Comparison of ENCODE assay signal across 1 cellular context in the genomic region with DNA sequence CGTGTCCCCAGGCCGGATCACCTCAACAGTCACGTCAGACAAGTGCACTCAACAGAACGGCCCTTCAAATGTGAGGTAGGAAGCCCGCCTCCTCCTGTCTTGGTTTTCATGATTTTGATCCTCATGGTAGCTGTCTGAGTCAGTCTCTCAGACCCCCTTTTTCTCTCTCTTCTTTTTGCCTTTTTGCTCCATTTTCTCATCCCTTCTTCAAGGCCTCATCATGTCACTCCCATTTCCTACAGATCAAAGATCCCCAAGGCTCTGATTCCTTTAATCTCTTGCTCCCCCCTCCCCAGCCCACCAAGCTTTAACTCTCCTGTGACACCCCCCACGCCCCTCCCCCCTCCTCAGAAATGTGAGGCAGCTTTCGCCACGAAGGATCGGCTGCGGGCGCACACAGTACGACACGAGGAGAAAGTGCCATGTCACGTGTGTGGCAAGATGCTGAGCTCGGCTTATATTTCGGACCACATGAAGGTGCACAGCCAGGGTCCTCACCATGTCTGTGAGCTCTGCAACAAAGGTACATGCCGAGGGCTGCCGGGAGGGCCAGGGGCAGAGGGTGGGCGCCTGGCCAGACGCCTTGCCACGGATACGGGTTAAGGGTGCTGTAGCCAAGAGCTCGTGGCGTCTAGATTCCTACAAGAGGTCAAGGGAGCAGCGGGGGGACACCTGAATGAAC.
TF ChIP-seq lines count a peak whose summit lies in the region.

No MANE protein-coding gene starts in this region.

TF ChIP-seq in K562, 482 proteins besides CTCF, POLR2A, EP300 and RAD21 (continues in another document):
- no peak for TF ChIP-seq EHMT2 (IDR thresholded peaks at IDR 0.05)
- TF ChIP-seq, protein P1, sequence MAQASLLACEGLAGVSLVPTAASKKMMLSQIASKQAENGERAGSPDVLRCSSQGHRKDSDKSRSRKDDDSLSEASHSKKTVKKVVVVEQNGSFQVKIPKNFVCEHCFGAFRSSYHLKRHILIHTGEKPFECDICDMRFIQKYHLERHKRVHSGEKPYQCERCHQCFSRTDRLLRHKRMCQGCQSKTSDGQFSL (CRISPR knock-in tag; IDR thresholded peaks at IDR 0.05): 0 out of 2 replicates have a peak, but pooled peaks have one; percentile 16
- TF ChIP-seq, protein P1 (tag; IDR thresholded peaks at IDR 0.05): no peak
- TF ChIP-seq RBM15 (IDR thresholded peaks at IDR 0.05; ENCODE audit: insufficient read depth, low read length): no peak
- no peak for TF ChIP-seq NCOA2 (IDR thresholded peaks at IDR 0.05; ENCODE audit: partially characterized antibody in 2 of 2)
- TF ChIP-seq HDAC8 (tag; IDR thresholded peaks at IDR 0.05): no peak
- TF ChIP-seq, protein P2, sequence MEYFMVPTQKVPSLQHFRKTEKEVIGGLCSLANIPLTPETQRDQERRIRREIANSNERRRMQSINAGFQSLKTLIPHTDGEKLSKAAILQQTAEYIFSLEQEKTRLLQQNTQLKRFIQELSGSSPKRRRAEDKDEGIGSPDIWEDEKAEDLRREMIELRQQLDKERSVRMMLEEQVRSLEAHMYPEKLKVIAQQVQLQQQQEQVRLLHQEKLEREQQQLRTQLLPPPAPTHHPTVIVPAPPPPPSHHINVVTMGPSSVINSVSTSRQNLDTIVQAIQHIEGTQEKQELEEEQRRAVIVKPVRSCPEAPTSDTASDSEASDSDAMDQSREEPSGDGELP (CRISPR knock-in tag; IDR thresholded peaks at IDR 0.05; ENCODE audit: borderline replicate concordance): no peak
- no peak for TF ChIP-seq NFRKB (IDR thresholded peaks at IDR 0.05; ENCODE audit: low read depth)
- no peak for TF ChIP-seq ZNF696 (CRISPR knock-in tag; conservative IDR thresholded peaks at IDR 0.05)
- TF ChIP-seq MCM2 (IDR thresholded peaks at IDR 0.05; ENCODE audit: low read depth): no peak
- TF ChIP-seq, protein P3, sequence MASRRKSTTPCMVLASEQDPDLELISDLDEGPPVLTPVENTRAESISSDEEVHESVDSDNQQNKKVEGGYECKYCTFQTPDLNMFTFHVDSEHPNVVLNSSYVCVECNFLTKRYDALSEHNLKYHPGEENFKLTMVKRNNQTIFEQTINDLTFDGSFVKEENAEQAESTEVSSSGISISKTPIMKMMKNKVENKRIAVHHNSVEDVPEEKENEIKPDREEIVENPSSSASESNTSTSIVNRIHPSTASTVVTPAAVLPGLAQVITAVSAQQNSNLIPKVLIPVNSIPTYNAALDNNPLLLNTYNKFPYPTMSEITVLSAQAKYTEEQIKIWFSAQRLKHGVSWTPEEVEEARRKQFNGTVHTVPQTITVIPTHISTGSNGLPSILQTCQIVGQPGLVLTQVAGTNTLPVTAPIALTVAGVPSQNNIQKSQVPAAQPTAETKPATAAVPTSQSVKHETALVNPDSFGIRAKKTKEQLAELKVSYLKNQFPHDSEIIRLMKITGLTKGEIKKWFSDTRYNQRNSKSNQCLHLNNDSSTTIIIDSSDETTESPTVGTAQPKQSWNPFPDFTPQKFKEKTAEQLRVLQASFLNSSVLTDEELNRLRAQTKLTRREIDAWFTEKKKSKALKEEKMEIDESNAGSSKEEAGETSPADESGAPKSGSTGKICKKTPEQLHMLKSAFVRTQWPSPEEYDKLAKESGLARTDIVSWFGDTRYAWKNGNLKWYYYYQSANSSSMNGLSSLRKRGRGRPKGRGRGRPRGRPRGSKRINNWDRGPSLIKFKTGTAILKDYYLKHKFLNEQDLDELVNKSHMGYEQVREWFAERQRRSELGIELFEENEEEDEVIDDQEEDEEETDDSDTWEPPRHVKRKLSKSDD (conservative IDR thresholded peaks at IDR 0.05; ENCODE audit: low read length): no peak
- TF ChIP-seq FOXA3 (CRISPR knock-in tag; conservative IDR thresholded peaks at IDR 0.05 in 1 of 2, IDR thresholded peaks at IDR 0.05 in 1 of 2): no peak
- TF ChIP-seq PRMT5 (CRISPR knock-in tag; IDR thresholded peaks at IDR 0.05): no peak
- TF ChIP-seq ZNF76 (CRISPR knock-in tag; IDR thresholded peaks at IDR 0.05; ENCODE audit: borderline replicate concordance): no peak
- no peak for TF ChIP-seq HOXB6 (CRISPR knock-in tag; IDR thresholded peaks at IDR 0.05; ENCODE audit: borderline replicate concordance)
- no peak for TF ChIP-seq SMAD2 (IDR thresholded peaks at IDR 0.05; ENCODE audit: low read depth, low read length)
- TF ChIP-seq, protein P4, sequence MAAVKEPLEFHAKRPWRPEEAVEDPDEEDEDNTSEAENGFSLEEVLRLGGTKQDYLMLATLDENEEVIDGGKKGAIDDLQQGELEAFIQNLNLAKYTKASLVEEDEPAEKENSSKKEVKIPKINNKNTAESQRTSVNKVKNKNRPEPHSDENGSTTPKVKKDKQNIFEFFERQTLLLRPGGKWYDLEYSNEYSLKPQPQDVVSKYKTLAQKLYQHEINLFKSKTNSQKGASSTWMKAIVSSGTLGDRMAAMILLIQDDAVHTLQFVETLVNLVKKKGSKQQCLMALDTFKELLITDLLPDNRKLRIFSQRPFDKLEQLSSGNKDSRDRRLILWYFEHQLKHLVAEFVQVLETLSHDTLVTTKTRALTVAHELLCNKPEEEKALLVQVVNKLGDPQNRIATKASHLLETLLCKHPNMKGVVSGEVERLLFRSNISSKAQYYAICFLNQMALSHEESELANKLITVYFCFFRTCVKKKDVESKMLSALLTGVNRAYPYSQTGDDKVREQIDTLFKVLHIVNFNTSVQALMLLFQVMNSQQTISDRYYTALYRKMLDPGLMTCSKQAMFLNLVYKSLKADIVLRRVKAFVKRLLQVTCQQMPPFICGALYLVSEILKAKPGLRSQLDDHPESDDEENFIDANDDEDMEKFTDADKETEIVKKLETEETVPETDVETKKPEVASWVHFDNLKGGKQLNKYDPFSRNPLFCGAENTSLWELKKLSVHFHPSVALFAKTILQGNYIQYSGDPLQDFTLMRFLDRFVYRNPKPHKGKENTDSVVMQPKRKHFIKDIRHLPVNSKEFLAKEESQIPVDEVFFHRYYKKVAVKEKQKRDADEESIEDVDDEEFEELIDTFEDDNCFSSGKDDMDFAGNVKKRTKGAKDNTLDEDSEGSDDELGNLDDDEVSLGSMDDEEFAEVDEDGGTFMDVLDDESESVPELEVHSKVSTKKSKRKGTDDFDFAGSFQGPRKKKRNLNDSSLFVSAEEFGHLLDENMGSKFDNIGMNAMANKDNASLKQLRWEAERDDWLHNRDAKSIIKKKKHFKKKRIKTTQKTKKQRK (IDR thresholded peaks at IDR 0.05; ENCODE audit: borderline replicate concordance, low read depth, low read length): no peak
- no peak for TF ChIP-seq ARHGAP35 (IDR thresholded peaks at IDR 0.05; ENCODE audit: partially characterized antibody)
- TF ChIP-seq ZFX (CRISPR knock-in tag; IDR thresholded peaks at IDR 0.05): no peak
- no peak for TF ChIP-seq KHSRP (IDR thresholded peaks at IDR 0.05)
- TF ChIP-seq KAT7 (CRISPR knock-in tag; IDR thresholded peaks at IDR 0.05; ENCODE audit: borderline replicate concordance): no peak
- TF ChIP-seq MAFK (IDR thresholded peaks at IDR 0.05; ENCODE audit: low read length): peak; percentile 38
- no peak for TF ChIP-seq ZNF644 (tag; IDR thresholded peaks at IDR 0.05; ENCODE audit: low read depth)
- TF ChIP-seq ZNF311 (CRISPR knock-in tag; IDR thresholded peaks at IDR 0.05): no peak
- TF ChIP-seq, protein P5, sequence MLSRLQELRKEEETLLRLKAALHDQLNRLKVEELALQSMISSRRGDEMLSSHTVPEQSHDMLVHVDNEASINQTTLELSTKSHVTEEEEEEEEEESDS (CRISPR knock-in tag; IDR thresholded peaks at IDR 0.05): no peak
- no peak for TF ChIP-seq ZNF561 (CRISPR knock-in tag; conservative IDR thresholded peaks at IDR 0.05)
- TF ChIP-seq, protein P6, sequence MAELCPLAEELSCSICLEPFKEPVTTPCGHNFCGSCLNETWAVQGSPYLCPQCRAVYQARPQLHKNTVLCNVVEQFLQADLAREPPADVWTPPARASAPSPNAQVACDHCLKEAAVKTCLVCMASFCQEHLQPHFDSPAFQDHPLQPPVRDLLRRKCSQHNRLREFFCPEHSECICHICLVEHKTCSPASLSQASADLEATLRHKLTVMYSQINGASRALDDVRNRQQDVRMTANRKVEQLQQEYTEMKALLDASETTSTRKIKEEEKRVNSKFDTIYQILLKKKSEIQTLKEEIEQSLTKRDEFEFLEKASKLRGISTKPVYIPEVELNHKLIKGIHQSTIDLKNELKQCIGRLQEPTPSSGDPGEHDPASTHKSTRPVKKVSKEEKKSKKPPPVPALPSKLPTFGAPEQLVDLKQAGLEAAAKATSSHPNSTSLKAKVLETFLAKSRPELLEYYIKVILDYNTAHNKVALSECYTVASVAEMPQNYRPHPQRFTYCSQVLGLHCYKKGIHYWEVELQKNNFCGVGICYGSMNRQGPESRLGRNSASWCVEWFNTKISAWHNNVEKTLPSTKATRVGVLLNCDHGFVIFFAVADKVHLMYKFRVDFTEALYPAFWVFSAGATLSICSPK (IDR thresholded peaks at IDR 0.05; ENCODE audit: borderline replicate concordance): no peak
- no peak for TF ChIP-seq ZNF41 (CRISPR knock-in tag; conservative IDR thresholded peaks at IDR 0.05)
- TF ChIP-seq CBFB (CRISPR knock-in tag; IDR thresholded peaks at IDR 0.05): no peak
- no peak for TF ChIP-seq HMG20B (CRISPR knock-in tag; IDR thresholded peaks at IDR 0.05)
- TF ChIP-seq ZNF707 (CRISPR knock-in tag; conservative IDR thresholded peaks at IDR 0.05): no peak
- TF ChIP-seq HEY1 (CRISPR knock-in tag; IDR thresholded peaks at IDR 0.05; ENCODE audit: borderline replicate concordance): no peak
- no peak for TF ChIP-seq POLR2H (tag; IDR thresholded peaks at IDR 0.05; ENCODE audit: low read depth)
- TF ChIP-seq ZNF133 (CRISPR knock-in tag; IDR thresholded peaks at IDR 0.05): no peak
- no peak; the same call in 1 of the 2 replicates for TF ChIP-seq MAFF (IDR thresholded peaks at IDR 0.05; ENCODE audit: low read length)
- TF ChIP-seq, protein P7, sequence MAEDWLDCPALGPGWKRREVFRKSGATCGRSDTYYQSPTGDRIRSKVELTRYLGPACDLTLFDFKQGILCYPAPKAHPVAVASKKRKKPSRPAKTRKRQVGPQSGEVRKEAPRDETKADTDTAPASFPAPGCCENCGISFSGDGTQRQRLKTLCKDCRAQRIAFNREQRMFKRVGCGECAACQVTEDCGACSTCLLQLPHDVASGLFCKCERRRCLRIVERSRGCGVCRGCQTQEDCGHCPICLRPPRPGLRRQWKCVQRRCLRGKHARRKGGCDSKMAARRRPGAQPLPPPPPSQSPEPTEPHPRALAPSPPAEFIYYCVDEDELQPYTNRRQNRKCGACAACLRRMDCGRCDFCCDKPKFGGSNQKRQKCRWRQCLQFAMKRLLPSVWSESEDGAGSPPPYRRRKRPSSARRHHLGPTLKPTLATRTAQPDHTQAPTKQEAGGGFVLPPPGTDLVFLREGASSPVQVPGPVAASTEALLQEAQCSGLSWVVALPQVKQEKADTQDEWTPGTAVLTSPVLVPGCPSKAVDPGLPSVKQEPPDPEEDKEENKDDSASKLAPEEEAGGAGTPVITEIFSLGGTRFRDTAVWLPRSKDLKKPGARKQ (CRISPR knock-in tag; IDR thresholded peaks at IDR 0.05): no peak
- TF ChIP-seq, protein P8, sequence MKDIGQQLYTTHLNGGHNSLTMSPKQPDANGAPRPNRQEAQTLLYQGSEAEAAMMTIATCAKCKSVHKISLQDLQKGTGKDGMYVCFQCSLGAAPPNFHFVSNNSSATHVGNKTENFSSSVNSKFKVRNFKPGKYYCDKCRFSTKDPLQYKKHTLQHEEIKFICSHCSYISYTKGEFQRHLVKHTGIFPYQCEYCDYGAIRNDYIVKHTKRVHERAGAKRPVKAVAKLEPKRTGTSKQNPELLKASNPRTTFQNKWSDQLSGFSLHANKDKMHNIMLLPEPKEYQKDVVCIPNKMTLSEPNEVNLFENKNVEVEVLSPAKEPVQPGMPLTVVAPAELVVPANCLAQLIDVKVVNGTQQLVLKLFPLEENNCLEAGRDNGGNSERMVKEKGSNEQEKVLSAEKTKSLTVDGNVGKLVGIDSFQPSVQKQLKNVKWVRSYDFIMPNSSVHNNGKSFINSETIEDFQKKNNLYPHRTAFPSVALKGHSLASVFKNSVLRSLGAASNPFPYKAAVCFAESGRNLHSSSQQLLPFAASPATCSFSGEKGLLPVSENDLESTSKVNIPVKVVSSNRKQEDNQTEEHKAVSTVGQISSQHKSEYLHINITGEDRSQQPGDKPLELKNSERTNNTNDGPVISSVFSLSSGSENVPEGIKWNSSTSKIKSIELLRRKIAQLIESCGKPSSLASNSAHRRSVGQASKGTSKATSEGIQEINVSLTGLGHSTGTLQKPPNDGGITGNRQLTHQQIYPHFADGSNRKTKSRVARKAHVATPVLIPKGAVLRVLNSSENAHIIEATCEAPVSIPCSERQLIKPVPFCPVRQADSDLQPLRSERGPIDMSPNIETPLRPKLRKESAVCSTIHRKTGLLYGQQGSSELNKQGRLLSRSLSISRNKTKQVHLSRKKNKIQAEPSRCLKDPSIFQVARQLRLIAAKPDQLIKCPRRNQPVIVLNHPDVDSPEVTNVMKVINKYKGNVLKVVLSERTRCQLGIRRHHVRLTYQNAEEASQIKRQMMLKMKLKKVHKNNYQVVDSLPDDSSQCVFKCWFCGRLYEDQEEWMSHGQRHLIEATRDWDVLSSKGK (CRISPR knock-in tag; IDR thresholded peaks at IDR 0.05): no peak
- TF ChIP-seq, protein P9, sequence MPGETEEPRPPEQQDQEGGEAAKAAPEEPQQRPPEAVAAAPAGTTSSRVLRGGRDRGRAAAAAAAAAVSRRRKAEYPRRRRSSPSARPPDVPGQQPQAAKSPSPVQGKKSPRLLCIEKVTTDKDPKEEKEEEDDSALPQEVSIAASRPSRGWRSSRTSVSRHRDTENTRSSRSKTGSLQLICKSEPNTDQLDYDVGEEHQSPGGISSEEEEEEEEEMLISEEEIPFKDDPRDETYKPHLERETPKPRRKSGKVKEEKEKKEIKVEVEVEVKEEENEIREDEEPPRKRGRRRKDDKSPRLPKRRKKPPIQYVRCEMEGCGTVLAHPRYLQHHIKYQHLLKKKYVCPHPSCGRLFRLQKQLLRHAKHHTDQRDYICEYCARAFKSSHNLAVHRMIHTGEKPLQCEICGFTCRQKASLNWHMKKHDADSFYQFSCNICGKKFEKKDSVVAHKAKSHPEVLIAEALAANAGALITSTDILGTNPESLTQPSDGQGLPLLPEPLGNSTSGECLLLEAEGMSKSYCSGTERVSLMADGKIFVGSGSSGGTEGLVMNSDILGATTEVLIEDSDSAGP (CRISPR knock-in tag; IDR thresholded peaks at IDR 0.05): no peak
- TF ChIP-seq SMAD4 (CRISPR knock-in tag; conservative IDR thresholded peaks at IDR 0.05): no peak
- TF ChIP-seq, protein P10, sequence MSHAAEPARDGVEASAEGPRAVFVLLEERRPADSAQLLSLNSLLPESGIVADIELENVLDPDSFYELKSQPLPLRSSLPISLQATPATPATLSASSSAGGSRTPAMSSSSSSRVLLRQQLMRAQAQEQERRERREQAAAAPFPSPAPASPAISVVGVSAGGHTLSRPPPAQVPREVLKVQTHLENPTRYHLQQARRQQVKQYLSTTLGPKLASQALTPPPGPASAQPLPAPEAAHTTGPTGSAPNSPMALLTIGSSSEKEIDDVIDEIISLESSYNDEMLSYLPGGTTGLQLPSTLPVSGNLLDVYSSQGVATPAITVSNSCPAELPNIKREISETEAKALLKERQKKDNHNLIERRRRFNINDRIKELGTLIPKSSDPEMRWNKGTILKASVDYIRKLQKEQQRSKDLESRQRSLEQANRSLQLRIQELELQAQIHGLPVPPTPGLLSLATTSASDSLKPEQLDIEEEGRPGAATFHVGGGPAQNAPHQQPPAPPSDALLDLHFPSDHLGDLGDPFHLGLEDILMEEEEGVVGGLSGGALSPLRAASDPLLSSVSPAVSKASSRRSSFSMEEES (CRISPR knock-in tag; IDR thresholded peaks at IDR 0.05): 0 out of 2 replicates have a peak, but pooled peaks have one; percentile 6
- TF ChIP-seq SMAD3 (CRISPR knock-in tag; conservative IDR thresholded peaks at IDR 0.05): no peak
- no peak for TF ChIP-seq ZNF668 (CRISPR knock-in tag; IDR thresholded peaks at IDR 0.05)
- no peak for TF ChIP-seq NCOA6 (IDR thresholded peaks at IDR 0.05)
- TF ChIP-seq MTA1 (IDR thresholded peaks at IDR 0.05; ENCODE audit: borderline replicate concordance): no peak
- TF ChIP-seq GTF2E2 (tag; IDR thresholded peaks at IDR 0.05): no peak
